8 cellular contexts compared by ENCODE assay signal in genomic region chr11:68271781-68272608, GRCh38. TPM values are rescaled to one million over a fixed set of nuclear protein-coding genes. Genes with fewer than 3 reads are reported as not detected.
DNase-seq lines count a peak whose midpoint lies in the region; ATAC-seq and TF ChIP-seq lines count a peak whose summit lies in the region.

Gene C11orf24, minus strand, starts transcription at chr11:68271973. Its CDS starts 8,206 bp downstream, at chr11:68263767.

- peak within 1 kb of the TSS; percentile 92 for H3K4me3 ChIP-seq in OCI-LY1 (ENCODE audit: low read depth, low read length, poor library complexity, severe bottlenecking)

- peak within 1 kb of the TSS; percentile 85 for H3K4me2 ChIP-seq in OCI-LY1 (ENCODE audit: low read length)

- peaks cover 38% of the 10 kb centered on the region for H3K36me3 Mint-ChIP-seq in Calu3 (ENCODE audit: insufficient read depth, unreplicated experiment)
- no peaks in the 10 kb centered on the region for H3K36me3 Mint-ChIP-seq in endothelial cell (ENCODE audit: low read depth, unreplicated experiment)

- peak within 1 kb of the TSS; percentile 94 for H3K27ac Mint-ChIP-seq in Calu3 (ENCODE audit: unreplicated experiment)
- peak within 1 kb of the TSS; percentile 90 for H3K27ac Mint-ChIP-seq in endothelial cell (ENCODE audit: unreplicated experiment)

- intact Hi-C loops in Calu3 (cut with micrococcal nuclease; ENCODE audit: unreplicated experiment): loop anchor here (2.0 kb wide), 1 partner anchor 25 kb away; no protein-coding TSS in a partner anchor

- peaks cover 16% of the 10 kb centered on the region; the same call in 1 of the 2 replicates for H3K36me3 ChIP-seq in OCI-LY1 (ENCODE audit: insufficient read depth, low read length)

- BruUV-seq in Calu3 (replicated peaks; lab: Mats Ljungman, UMichigan): TSS peak; percentile 93

- ATAC-seq in GM21515 (IDR thresholded peaks at IDR 0.05; ENCODE audit: unreplicated experiment): peak; percentile 62

- H3K9ac ChIP-seq in OCI-LY1 (ENCODE audit: low read length): peak within 1 kb of the TSS; percentile 89

- peaks cover 47% of the 10 kb centered on the region for H3K4me1 Mint-ChIP-seq in Calu3 (ENCODE audit: low read depth, unreplicated experiment)
- peaks cover 9% of the 10 kb centered on the region for H3K4me1 Mint-ChIP-seq in endothelial cell (ENCODE audit: unreplicated experiment)

- 0 out of 2 replicates have a peak within 1 kb of the TSS, but pooled peaks have one; percentile 7 for H2AFZ ChIP-seq in OCI-LY1 (ENCODE audit: low read length)

- no peaks in the 10 kb centered on the region for H4K20me1 ChIP-seq in OCI-LY1 (ENCODE audit: insufficient read depth, low read length)

- H3K79me2 ChIP-seq in OCI-LY1 (ENCODE audit: insufficient read depth, low read length): no peaks in the 10 kb centered on the region

- no peaks in the 10 kb centered on the region for H3K9me3 Mint-ChIP-seq in Calu3 (ENCODE audit: low read depth, unreplicated experiment)
- no peaks in the 10 kb centered on the region for H3K9me3 Mint-ChIP-seq in endothelial cell (ENCODE audit: unreplicated experiment)

- TF ChIP-seq CTCF in Calu3 (IDR thresholded peaks at IDR 0.05; ENCODE audit: unreplicated experiment): no peak
- no peak for TF ChIP-seq CTCF in OCI-LY1 (IDR thresholded peaks at IDR 0.05; ENCODE audit: low read length)
- no peak for TF ChIP-seq CTCF in endothelial cell (IDR thresholded peaks at IDR 0.05; ENCODE audit: unreplicated experiment)

- H3K27ac ChIP-seq in OCI-LY1 (ENCODE audit: low read depth, low read length, poor library complexity, severe bottlenecking): peak within 1 kb of the TSS; percentile 84

- peaks cover 48% of the 10 kb centered on the region for H3K4me1 ChIP-seq in OCI-LY1 (ENCODE audit: insufficient read depth, low read length, severe bottlenecking)

- H3F3A ChIP-seq in OCI-LY1 (ENCODE audit: insufficient read depth, low read length): peaks cover 5% of the 10 kb centered on the region; the same call in 1 of the 2 replicates

- H3K4me3 Mint-ChIP-seq in Calu3 (ENCODE audit: low read depth, unreplicated experiment): peak within 1 kb of the TSS; percentile 96
- H3K4me3 Mint-ChIP-seq in endothelial cell (ENCODE audit: unreplicated experiment): peak within 1 kb of the TSS; percentile 96

- H3K27me3 Mint-ChIP-seq in Calu3 (ENCODE audit: unreplicated experiment) (no peaks in the 10 kb centered on the region), endothelial cell (ENCODE audit: unreplicated experiment) (peaks cover 2% of the 10 kb centered on the region)

- no peaks in the 10 kb centered on the region for H3K9me2 ChIP-seq in OCI-LY1 (ENCODE audit: low read depth, low read length)

- H3K27me3 ChIP-seq in OCI-LY1 (ENCODE audit: insufficient read depth, low read length): no peaks in the 10 kb centered on the region

- DNase-seq in Calu3 (peak; percentile 98), HuH-7 (ENCODE audit: low spot score) (peak; percentile 100), endothelial cell (ENCODE audit: low spot score) (peak; percentile 95), midbrain (lab: John Stamatoyannopoulos, UW) (peak; percentile 98)
- DNase-seq in activated CD8-positive, alpha-beta memory T cell treated with anti-CD3 and anti-CD28 coated beads, Interleukin-2, amount 50 U/mL, for 4 hours: peak; percentile 93
- peak; percentile 91 to 94 for DNase-seq in stimulated activated CD8-positive, alpha-beta memory T cell treated with anti-CD3 and anti-CD28 coated beads, Interleukin-15, amount 100 ng/mL, for 48 hours (ENCODE audit: low read depth in 2 of 2)

- CTCF ChIA-PET in Calu3 (lab: Charles Lee): interaction anchor here (0.6 to 2.2 kb wide), 6 partner anchors 14 to 108 kb away, joined by 3 to 23 read pairs (median 4); no protein-coding TSS in a partner anchor

- H3K9me3 ChIP-seq in OCI-LY1 (ENCODE audit: low read length): no peaks in the 10 kb centered on the region

RNA-seq across cellular contexts. Expression of gene C11orf24, which starts in this region (rescaled TPM):
- total RNA-seq in Calu3 (2022): 46.3 and 52.3 TPM in 2 replicates
- total RNA-seq in endothelial cell (ENCODE audit: unreplicated experiment): 9.4 TPM

Comparison
In these comparisons a context has a peak if more than half of its experiments do, and no peak if none do; other contexts are left out.
1. Peak in every context shown above with its lines: DNase-seq, ATAC-seq, H3K4me3 ChIP-seq and H3K27ac ChIP-seq.